Comparison of ENCODE assay signal across 8 cellular contexts in genomic region chr9:132161743-132162187, GRCh38. TPM values are rescaled to one million over a fixed set of nuclear protein-coding genes. Genes with fewer than 3 reads are reported as not detected.
DNase-seq lines count a peak whose midpoint lies in the region; ATAC-seq and TF ChIP-seq lines count a peak whose summit lies in the region.

Gene NTNG2, plus strand, starts transcription at chr9:132162058. Its CDS starts 4,774 bp downstream, at chr9:132166832.

- H3K27me3 Mint-ChIP-seq in activated T-helper 2 cell treated with anti-CD3 and anti-CD28 coated beads, Interferon-gamma antibody, Interleukin-2, Interleukin-4, amounts not matched to agents 10 μg/mL and 5 μg/mL and 100 μg/mL, durations not matched to agents 14 hours and 24 hours and 36 hours (ENCODE audit: low read depth): peaks cover 54% of the 10 kb centered on the region
- peaks cover 80% of the 10 kb centered on the region for H3K27me3 Mint-ChIP-seq in stimulated activated memory B cell treated with anti-CD40 and anti-IgM and Interleukin-4, amounts not matched to agents 10 μg/mL and 1 μg/mL and 100 μg/mL, for 72 hours

- peak within 1 kb of the TSS; percentile 87 for H3K27ac Mint-ChIP-seq in activated T-helper 2 cell treated with anti-CD3 and anti-CD28 coated beads, Interferon-gamma antibody, Interleukin-2, Interleukin-4, amounts not matched to agents 10 μg/mL and 5 μg/mL and 100 μg/mL, durations not matched to agents 14 hours and 24 hours and 36 hours
- peak within 1 kb of the TSS; percentile 76 for H3K27ac Mint-ChIP-seq in stimulated activated memory B cell treated with anti-CD40 and anti-IgM and Interleukin-4, amounts not matched to agents 10 μg/mL and 1 μg/mL and 100 μg/mL, for 72 hours

- no peaks in the 10 kb centered on the region for H3K9me3 Mint-ChIP-seq in activated T-helper 2 cell treated with anti-CD3 and anti-CD28 coated beads, Interferon-gamma antibody, Interleukin-2, Interleukin-4, amounts not matched to agents 10 μg/mL and 5 μg/mL and 100 μg/mL, durations not matched to agents 14 hours and 24 hours and 36 hours
- no peaks in the 10 kb centered on the region for H3K9me3 Mint-ChIP-seq in stimulated activated memory B cell treated with anti-CD40 and anti-IgM and Interleukin-4, amounts not matched to agents 10 μg/mL and 1 μg/mL and 100 μg/mL, for 72 hours

- peak within 1 kb of the TSS; percentile 67 for H3K4me3 ChIP-seq in iPS-18c (ENCODE audit: insufficient read depth, low read depth, low read length)

- CTCF ChIA-PET in HEK293T (lab: Yijun Ruan, JAX): interaction anchor here (1.2 kb wide), 1 partner anchor 80 kb away, joined by 4 read pairs; no protein-coding TSS in a partner anchor

- POLR2A ChIA-PET in HEK293T (lab: Yijun Ruan, JAX): interaction anchor here (1.0 kb wide), 1 partner anchor 75 kb away, joined by 4 read pairs; no protein-coding TSS in a partner anchor

- H3K4me1 Mint-ChIP-seq in activated T-helper 2 cell treated with anti-CD3 and anti-CD28 coated beads, Interferon-gamma antibody, Interleukin-2, Interleukin-4, amounts not matched to agents 10 μg/mL and 5 μg/mL and 100 μg/mL, durations not matched to agents 14 hours and 24 hours and 36 hours (ENCODE audit: low read depth): peaks cover 16% of the 10 kb centered on the region
- peaks cover 7% of the 10 kb centered on the region for H3K4me1 Mint-ChIP-seq in stimulated activated memory B cell treated with anti-CD40 and anti-IgM and Interleukin-4, amounts not matched to agents 10 μg/mL and 1 μg/mL and 100 μg/mL, for 72 hours

- no peak for ATAC-seq in stimulated activated memory B cell treated with anti-CD40 and anti-IgM and Interleukin-4, amounts not matched to agents 10 μg/mL and 1 μg/mL and 100 μg/mL, for 72 hours
- ATAC-seq in HG03135 (IDR thresholded peaks at IDR 0.05; ENCODE audit: unreplicated experiment): no peak
- ATAC-seq in GM21529 (IDR thresholded peaks at IDR 0.05; ENCODE audit: unreplicated experiment): no peak

- peaks cover 6% of the 10 kb centered on the region for H3K36me3 Mint-ChIP-seq in activated T-helper 2 cell treated with anti-CD3 and anti-CD28 coated beads, Interferon-gamma antibody, Interleukin-2, Interleukin-4, amounts not matched to agents 10 μg/mL and 5 μg/mL and 100 μg/mL, durations not matched to agents 14 hours and 24 hours and 36 hours (ENCODE audit: low read depth)
- no peaks in the 10 kb centered on the region for H3K36me3 Mint-ChIP-seq in stimulated activated memory B cell treated with anti-CD40 and anti-IgM and Interleukin-4, amounts not matched to agents 10 μg/mL and 1 μg/mL and 100 μg/mL, for 72 hours

- intact Hi-C loops in activated T-helper 2 cell treated with anti-CD3 and anti-CD28 coated beads, Interferon-gamma antibody, Interleukin-2, Interleukin-4, amounts not matched to agents 10 μg/mL and 5 μg/mL and 100 μg/mL, durations not matched to agents 14 hours and 24 hours and 36 hours (cut with micrococcal nuclease): loop anchor here (1.0 to 10.0 kb wide), 4 partner anchors 14 to 397 kb away; partner anchors contain the start of gene MED27

- peak within 1 kb of the TSS; percentile 93 for H3K4me3 Mint-ChIP-seq in activated T-helper 2 cell treated with anti-CD3 and anti-CD28 coated beads, Interferon-gamma antibody, Interleukin-2, Interleukin-4, amounts not matched to agents 10 μg/mL and 5 μg/mL and 100 μg/mL, durations not matched to agents 14 hours and 24 hours and 36 hours (ENCODE audit: low read depth)
- peak within 1 kb of the TSS; percentile 84 for H3K4me3 Mint-ChIP-seq in stimulated activated memory B cell treated with anti-CD40 and anti-IgM and Interleukin-4, amounts not matched to agents 10 μg/mL and 1 μg/mL and 100 μg/mL, for 72 hours

- DNase-seq in HEK293T (ENCODE audit: extremely low spot score): no peak
- DNase-seq in activated T-helper 2 cell treated with anti-CD3 and anti-CD28 coated beads, Interferon-gamma antibody, Interleukin-2, Interleukin-4, amounts not matched to agents 10 μg/mL and 5 μg/mL and 100 μg/mL, durations not matched to agents 14 hours and 24 hours and 36 hours (ENCODE audit: low spot score): no peak
- DNase-seq in MV-4-11 (lab: John Stamatoyannopoulos, UW): no peak
- DNase-seq in medulla oblongata (ENCODE audit: extremely low spot score): no peak

- peaks cover 2% of the 10 kb centered on the region for H3K9me3 ChIP-seq in iPS-18c (ENCODE audit: control insufficient read depth, insufficient read depth, low read length)

TF ChIP-seq in HEK293T, 16 proteins besides CTCF, POLR2A, EP300 and RAD21:
- TF ChIP-seq SP1 (IDR thresholded peaks at IDR 0.05): no peak
- TF ChIP-seq FOXM1 (IDR thresholded peaks at IDR 0.05; ENCODE audit: borderline replicate concordance): 0 out of 2 replicates have a peak, but pooled peaks have one; percentile 10
- no peak for TF ChIP-seq CTBP1 (IDR thresholded peaks at IDR 0.05; ENCODE audit: borderline replicate concordance)
- TF ChIP-seq PKNOX1 (IDR thresholded peaks at IDR 0.05): no peak
- TF ChIP-seq FOXK2 (IDR thresholded peaks at IDR 0.05): no peak

RNA-seq across cellular contexts. Expression of gene NTNG2, which starts in this region (rescaled TPM):
- 3.8 and 5.2 TPM in 2 replicates for total RNA-seq in activated T-helper 2 cell treated with anti-CD3 and anti-CD28 coated beads, Interferon-gamma antibody, Interleukin-2, Interleukin-4, amounts not matched to agents 10 μg/mL and 5 μg/mL and 100 μg/mL, durations not matched to agents 14 hours and 24 hours and 36 hours
